Comparison of ENCODE assay signal across 13 cellular contexts in the genomic region with DNA sequence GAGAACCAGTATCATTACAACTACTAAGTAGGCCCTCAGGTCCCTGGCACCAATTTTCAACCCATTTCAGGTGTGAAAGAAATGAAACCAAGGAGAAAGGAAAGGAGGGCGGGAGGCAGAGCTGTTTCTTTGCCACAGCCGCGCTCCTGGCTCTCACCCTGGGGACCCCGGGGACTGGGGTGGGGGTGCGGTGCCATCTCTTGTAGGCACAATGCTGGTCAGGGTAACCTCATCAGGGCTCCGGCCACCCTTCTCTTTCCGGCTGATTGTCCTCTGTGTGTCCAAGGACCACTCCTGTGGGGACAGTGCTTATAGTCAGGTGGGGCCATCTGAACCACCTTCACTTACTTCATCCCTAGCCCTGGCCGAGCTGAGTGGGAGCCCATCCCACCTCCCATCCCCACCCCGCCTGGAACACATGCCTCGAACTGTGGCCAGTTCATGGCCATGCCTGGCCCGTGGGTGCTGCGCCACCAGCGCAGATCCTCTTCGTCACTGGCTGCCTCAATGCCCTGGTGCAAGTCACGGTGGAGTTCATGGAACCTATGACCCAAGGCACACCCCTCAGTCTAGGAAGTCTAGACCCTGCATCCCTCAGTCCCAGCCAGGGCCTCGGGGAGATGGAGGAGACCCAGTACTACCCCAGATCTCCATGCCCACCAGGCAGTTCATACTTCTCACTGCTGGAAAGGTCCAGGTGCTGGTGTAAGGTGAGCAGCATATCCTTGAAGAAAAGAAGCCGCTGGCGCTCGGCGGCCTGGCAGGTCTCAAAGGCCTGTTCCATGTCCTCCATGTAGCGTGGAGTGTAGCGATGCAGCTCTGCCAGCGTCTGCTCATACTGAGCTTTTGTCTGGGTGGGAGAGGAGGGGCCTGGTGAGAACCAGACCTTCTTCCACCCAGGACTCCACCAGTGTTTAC. TPM values are rescaled to one million over a fixed set of nuclear protein-coding genes. Genes with fewer than 3 reads are reported as not detected.
A peak's percentile ranks its signal among the peaks of the same experiment; 100 is the strongest.
DNase-seq lines count a peak whose midpoint lies in the region; ATAC-seq and TF ChIP-seq lines count a peak whose summit lies in the region.
"Had no signal": no experiment of that assay in that cellular context is flagged by ENCODE, and none has a peak within 500 bp of the region (broad histone marks: within the 10 kb centered on the region; RNA-seq: fewer than 3 reads in every experiment).

No MANE protein-coding gene starts in this region.

- peak overlapping the region; percentile 65 to 97 (median 88) for H3K27ac Mint-ChIP-seq in CD4-positive, CD25-positive, alpha-beta regulatory T cell
- H3K27ac Mint-ChIP-seq in IgD-negative memory B cell = peak overlapping the region in 2 of 3 donors; percentile 67 to 99

- TF ChIP-seq EP300 in esophagus muscularis mucosa (IDR thresholded peaks at IDR 0.05) (no peak), sigmoid colon (IDR thresholded peaks at IDR 0.05) (no peak)

- DNase-seq in CD4-positive, CD25-positive, alpha-beta regulatory T cell = no peak
- DNase-seq in esophagus muscularis mucosa (ENCODE audit: extremely low spot score) (no peak), sigmoid colon (no peak), amygdala (lab: John Stamatoyannopoulos, UW) (no peak), GM03348 (ENCODE audit: low spot score) (no peak), inferior parietal cortex (ENCODE audit: extremely low spot score) (no peak)
- DNase-seq: GF-D8, NCI-H226 had no signal

- peaks cover 1 to 33% (median 12%) of the 10 kb centered on the region in 4 donors for H3K4me1 Mint-ChIP-seq in CD4-positive, CD25-positive, alpha-beta regulatory T cell
- peaks cover 14 to 19% (median 17%) of the 10 kb centered on the region in 3 donors for H3K4me1 Mint-ChIP-seq in IgD-negative memory B cell

- no peaks in the 10 kb centered on the region for H3K9me3 Mint-ChIP-seq in CD4-positive, CD25-positive, alpha-beta regulatory T cell
- H3K9me3 Mint-ChIP-seq in IgD-negative memory B cell = peaks cover 0 to 3% (median 0%) of the 10 kb centered on the region in 3 donors
- H3K9me3 Mint-ChIP-seq: central memory CD8-positive, alpha-beta T cell had no signal

- TF ChIP-seq CTCF in esophagus muscularis mucosa (IDR thresholded peaks at IDR 0.05) (no peak), sigmoid colon (IDR thresholded peaks at IDR 0.05) (no peak)

- no peak overlapping the region for H3K4me3 ChIP-seq in CD4-positive, CD25-positive, alpha-beta regulatory T cell (ENCODE audit: low read depth, low read length)
- H3K4me3 ChIP-seq in esophagus muscularis mucosa (no peak overlapping the region), sigmoid colon (no peak overlapping the region)
- H3K4me3 ChIP-seq: MG63 had no signal

- peaks cover 7% of the 10 kb centered on the region for H3K27me3 Mint-ChIP-seq in CD4-positive, CD25-positive, alpha-beta regulatory T cell
- peaks cover 7% of the 10 kb centered on the region for H3K27me3 Mint-ChIP-seq in IgD-negative memory B cell

- no peak for ATAC-seq in CD4-positive, CD25-positive, alpha-beta regulatory T cell (ENCODE audit: low read depth in 2 of 2)
- no peak for ATAC-seq in HG03039 (IDR thresholded peaks at IDR 0.05; ENCODE audit: unreplicated experiment)
- ATAC-seq: activated CD4-positive, CD25-positive, alpha-beta regulatory T cell treated with anti-CD3 and anti-CD28 coated beads, Interleukin-2, amount 50 U/mL, for 24 hours had no signal

- H3K36me3 ChIP-seq in CD4-positive, CD25-positive, alpha-beta regulatory T cell (ENCODE audit: control insufficient read depth, insufficient read depth, low read length) = peaks cover 5% of the 10 kb centered on the region
- H3K36me3 ChIP-seq in esophagus muscularis mucosa (peaks cover under 1 to 55% (median 38%) of the 10 kb centered on the region in 4 donors), sigmoid colon (peaks cover 6 to 48% (median 13%) of the 10 kb centered on the region in 4 donors)

- peak overlapping the region in 1 of 4 donors; percentile 85 for H3K4me3 Mint-ChIP-seq in CD4-positive, CD25-positive, alpha-beta regulatory T cell
- peak overlapping the region in 1 of 4 donors; percentile 80 for H3K4me3 Mint-ChIP-seq in IgD-negative memory B cell
- H3K4me3 Mint-ChIP-seq: central memory CD8-positive, alpha-beta T cell had no signal

- peak overlapping the region; percentile 93 for H3K27ac ChIP-seq in CD4-positive, CD25-positive, alpha-beta regulatory T cell (ENCODE audit: insufficient read depth, low read length, poor library complexity, severe bottlenecking)
- H3K27ac ChIP-seq in esophagus muscularis mucosa (replicated peaks in 1 of 4) (peak overlapping the region; percentile 98 to 99 (median 98)), sigmoid colon (peak overlapping the region; percentile 31 to 99 (median 95))

- H3K9me3 ChIP-seq in CD4-positive, CD25-positive, alpha-beta regulatory T cell (ENCODE audit: control insufficient read depth in 2 of 2, low read length in 2 of 2) = no peaks in the 10 kb centered on the region
- no peaks in the 10 kb centered on the region for H3K9me3 ChIP-seq in esophagus muscularis mucosa
- no peaks in the 10 kb centered on the region for H3K9me3 ChIP-seq in sigmoid colon
- H3K9me3 ChIP-seq: MG63 had no signal

- WGBS in esophagus muscularis mucosa = 94% methylated on average over 19 of the region's 23 CpGs
- WGBS in sigmoid colon, 2 donors = 94 to 95% methylated on average over 23 of the region's 23 CpGs

- H3K4me1 ChIP-seq in CD4-positive, CD25-positive, alpha-beta regulatory T cell (ENCODE audit: control insufficient read depth, insufficient read depth, low read length, poor library complexity, severe bottlenecking) = peaks cover 31% of the 10 kb centered on the region
- H3K4me1 ChIP-seq in esophagus muscularis mucosa (peaks cover 50 to 62% (median 54%) of the 10 kb centered on the region in 4 donors), sigmoid colon (peaks cover 0 to 62% (median 48%) of the 10 kb centered on the region in 4 donors)

- intact Hi-C loops in esophagus muscularis mucosa (cut with DNase I) = loop anchor here (5.0 kb wide), 2 partner anchors 88 to 178 kb away; no protein-coding TSS in a partner anchor
- intact Hi-C loops in sigmoid colon (cut with DNase I) = no loop called here

- peaks cover 1% of the 10 kb centered on the region for H3K36me3 Mint-ChIP-seq in CD4-positive, CD25-positive, alpha-beta regulatory T cell
- H3K36me3 Mint-ChIP-seq in IgD-negative memory B cell = peaks cover 2% of the 10 kb centered on the region

- TF ChIP-seq POLR2A in esophagus muscularis mucosa (IDR thresholded peaks at IDR 0.05; ENCODE audit: low read depth) (no peak), sigmoid colon (IDR thresholded peaks at IDR 0.05) (no peak)

- H3K27me3 ChIP-seq in CD4-positive, CD25-positive, alpha-beta regulatory T cell (ENCODE audit: control insufficient read depth, insufficient read depth, low read length) = peaks cover under 1% of the 10 kb centered on the region
- H3K27me3 ChIP-seq in esophagus muscularis mucosa (no peaks in the 10 kb centered on the region), sigmoid colon (no peaks in the 10 kb centered on the region)
- H3K27me3 ChIP-seq: MG63 had no signal

RNA-seq across cellular contexts. Expression of a gene that starts 2.3 kb away (rescaled TPM):
- 169 TPM for total RNA-seq in CD4-positive, CD25-positive, alpha-beta regulatory T cell
- 100 to 1,000 TPM; 102 to 113 (median 109) TPM for polyA plus RNA-seq in CD4-positive, CD25-positive, alpha-beta regulatory T cell
- 98.6 TPM for polyA plus RNA-seq in IgD-negative memory B cell
- 100 to 1,000 TPM in 3 of 4 donors, 10 to 100 TPM in 1; 92.5 to 141 (median 120) TPM for total RNA-seq in esophagus muscularis mucosa
- 100 to 1,000 TPM in 3 of 4 donors, 10 to 100 TPM in 1; 85.0 to 185 (median 123) TPM for total RNA-seq in sigmoid colon
- 10 to 100 TPM; 46.8 to 81.1 (median 50.2) TPM for polyA plus RNA-seq in sigmoid colon

RNA-seq across cellular contexts. Expression of a gene that starts 7.2 kb away (rescaled TPM):
- total RNA-seq in CD4-positive, CD25-positive, alpha-beta regulatory T cell = not detected
- under 1 TPM in 1 of 4 donors, not detected in 3; 0.85 TPM for polyA plus RNA-seq in CD4-positive, CD25-positive, alpha-beta regulatory T cell
- polyA plus RNA-seq in IgD-negative memory B cell (not detected), sigmoid colon (1 to 10 TPM; 1.2 to 7.0 (median 4.8) TPM)
- total RNA-seq in esophagus muscularis mucosa (10 to 100 TPM; 43.6 to 89.9 (median 56.0) TPM), sigmoid colon (10 to 100 TPM; 56.0 to 78.3 (median 73.5) TPM)

RNA-seq across cellular contexts. Expression of a gene that starts 35.8 kb away (rescaled TPM):
- total RNA-seq in CD4-positive, CD25-positive, alpha-beta regulatory T cell = 81.7 TPM
- 10 to 100 TPM; 55.3 to 93.9 (median 60.0) TPM for polyA plus RNA-seq in CD4-positive, CD25-positive, alpha-beta regulatory T cell
- polyA plus RNA-seq in IgD-negative memory B cell (30.6 TPM), sigmoid colon (10 to 100 TPM; 21.3 to 42.0 (median 21.6) TPM)
- total RNA-seq in esophagus muscularis mucosa (10 to 100 TPM; 22.6 to 37.8 (median 25.4) TPM), sigmoid colon (10 to 100 TPM; 31.9 to 44.6 (median 32.3) TPM)

Comparison
In these comparisons a context has a peak if more than half of its experiments do, and no peak if none do; other contexts are left out.
1. RNA of a gene that starts 7.2 kb away (total RNA-seq): 56.0 to 78.3 TPM in sigmoid colon and 43.6 to 89.9 TPM in esophagus muscularis mucosa; not detected in CD4-positive, CD25-positive, alpha-beta regulatory T cell (single experiment); every median in the first group is over 10 times any median in the second.
2. Peak in every context shown above with its lines, with median percentiles within 50 percentile points of each other: H3K27ac ChIP-seq.